ENCODE assay signal across 13 cellular contexts in genomic region chr18:63284861-63285260, GRCh38. TPM values are rescaled to one million over a fixed set of nuclear protein-coding genes. Genes with fewer than 3 reads are reported as not detected.
A peak's percentile ranks its signal among the peaks of the same experiment; 100 is the strongest.
DNase-seq lines count a peak whose midpoint lies in the region; ATAC-seq and TF ChIP-seq lines count a peak whose summit lies in the region.
"Had no signal": no experiment of that assay in that cellular context is flagged by ENCODE, and none has a peak within 500 bp of the region (broad histone marks: within the 10 kb centered on the region; RNA-seq: fewer than 3 reads in every experiment).

No MANE protein-coding gene starts in this region.

- H3K36me3 ChIP-seq in BE2C (no peaks in the 10 kb centered on the region), left lung (no peaks in the 10 kb centered on the region)

- H3K27ac ChIP-seq in left lung = no peak overlapping the region
- H3K27ac ChIP-seq: VCaP had no signal

- ATAC-seq in GM19467 (IDR thresholded peaks at IDR 0.05; ENCODE audit: unreplicated experiment) (peak; percentile 35), left lung (peak; percentile 20)

- DNase-seq in BE2C (peak; percentile 57), NCI-H526 (lab: John Stamatoyannopoulos, UW) (peak; percentile 31 to 69), left lung (no peak), GM19240 (ENCODE audit: insufficient read length, low spot score) (no peak), erythroblast (lab: John Stamatoyannopoulos, UW) (no peak), DMS53 treated with DMSO at 0.1 percent for 48 hours (lab: John Stamatoyannopoulos, UW; ENCODE audit: unreplicated experiment) (no peak)
- DNase-seq in NK-92 treated with Interleukin-12 subunit alpha and Interleukin-12 subunit beta, amount 100 ng/mL, for 24 hours (lab: John Stamatoyannopoulos, UW) = no peak
- DNase-seq: activated naive CD4-positive, alpha-beta T cell treated with anti-CD3 and anti-CD28 coated beads for 36 hours; kidney glomerular epithelial cell; NCI-H2081 had no signal

- H3K27me3 ChIP-seq in BE2C = no peaks in the 10 kb centered on the region
- H3K27me3 ChIP-seq in left lung = no peaks in the 10 kb centered on the region
- H3K27me3 ChIP-seq: tibial nerve had no signal

- TF ChIP-seq POLR2A in erythroblast (IDR thresholded peaks at IDR 0.05; ENCODE audit: low read length) = no peak

- H3K9me3 ChIP-seq in BE2C (no peaks in the 10 kb centered on the region), left lung (no peaks in the 10 kb centered on the region)
- H3K9me3 ChIP-seq: tibial nerve had no signal

- H3K4me3 ChIP-seq in BE2C (ENCODE audit: low read depth, low read length) (no peak overlapping the region), left lung (no peak overlapping the region)
- H3K4me3 ChIP-seq: tibial nerve had no signal

- 0 out of 2 replicates have a peak, but pooled peaks cover 5% of the 10 kb centered on the region for H3K4me1 ChIP-seq in BE2C
- peaks cover 0 to 8% of the 10 kb centered on the region in 2 donors for H3K4me1 ChIP-seq in left lung

- intact Hi-C loops in left lung (cut with DNase I) = no loop called here

- TF ChIP-seq CTCF in BE2C (IDR thresholded peaks at IDR 0.05; ENCODE audit: low read depth, low read length) = no peak
- no peak for TF ChIP-seq CTCF in left lung (IDR thresholded peaks at IDR 0.05)

RNA-seq across cellular contexts. Expression of gene BCL2, which starts 34.7 kb away (rescaled TPM):
- polyA plus RNA-seq in BE2C (2012; ENCODE audit: insufficient read depth, insufficient read length, low read depth) = 15.4 TPM
- 1 to 10 TPM; 6.3 to 8.7 TPM for total RNA-seq in left lung

Comparison
In these comparisons a context has a peak if more than half of its experiments do, and no peak if none do; other contexts are left out.
1. DNase-seq: peak in BE2C (single experiment) and NCI-H526 (2 of 2); none in left lung (0 of 2), GM19240 (single experiment), erythroblast (0 of 2), DMS53 treated with DMSO at 0.1 percent for 48 hours (single experiment) and NK-92 treated with Interleukin-12 subunit alpha and Interleukin-12 subunit beta, amount 100 ng/mL, for 24 hours (single experiment).